19 cellular contexts compared by ENCODE assay signal in genomic region chr2:240518981-240519380, GRCh38. TPM values are rescaled to one million over a fixed set of nuclear protein-coding genes. Genes with fewer than 3 reads are reported as not detected.
DNase-seq lines count a peak whose midpoint lies in the region; ATAC-seq, FAIRE-seq and TF ChIP-seq lines count a peak whose summit lies in the region.
"Had no signal": no experiment of that assay in that cellular context is flagged by ENCODE, and none has a peak within 500 bp of the region (broad histone marks: within the 10 kb centered on the region; RNA-seq: fewer than 3 reads in every experiment).

No MANE protein-coding gene starts in this region.

- FAIRE-seq in astrocyte (lab: Jason Lieb, UNC), result no peak
- FAIRE-seq: GM12878 had no signal

- 84 to 91% methylated on average over 5 of the region's 5 CpGs for WGBS in upper lobe of left lung, 2 donors
- WGBS in body of pancreas, 2 donors, result 86 to 90% methylated on average over 5 of the region's 5 CpGs

- ATAC-seq in GM23338 (no peak), left lobe of liver (no peak), upper lobe of left lung (ENCODE audit: low FRiP score in 2 of 2) (no peak), HG03442 (IDR thresholded peaks at IDR 0.05; ENCODE audit: unreplicated experiment) (no peak), body of pancreas (no peak)
- ATAC-seq: GM12878, Right ventricle myocardium inferior had no signal

- H3K9ac ChIP-seq in astrocyte (ENCODE audit: low read length), result no peak overlapping the region
- H3K9ac ChIP-seq: KMS-11 had no signal

- no peak for TF ChIP-seq EP300 in upper lobe of left lung (IDR thresholded peaks at IDR 0.05)

- H3K27ac ChIP-seq in GM23338 (ENCODE audit: low read depth), result no peak overlapping the region
- no peak overlapping the region for H3K27ac ChIP-seq in astrocyte (ENCODE audit: low read depth, low read length)
- H3K27ac ChIP-seq in upper lobe of left lung, result no peak overlapping the region
- no peak overlapping the region for H3K27ac ChIP-seq in body of pancreas
- H3K27ac ChIP-seq: KMS-11 had no signal

- H3K27me3 ChIP-seq in GM23338 (ENCODE audit: insufficient read depth) (peaks cover 17% of the 10 kb centered on the region), astrocyte (ENCODE audit: insufficient read depth, low read length) (peaks cover 11% of the 10 kb centered on the region), upper lobe of left lung (no peaks in the 10 kb centered on the region), body of pancreas (no peaks in the 10 kb centered on the region)

- TF ChIP-seq POLR2A in upper lobe of left lung (IDR thresholded peaks at IDR 0.05) (no peak), body of pancreas (IDR thresholded peaks at IDR 0.05) (no peak)

- H3K36me3 ChIP-seq in GM23338 (ENCODE audit: insufficient read depth) (no peaks in the 10 kb centered on the region), astrocyte (ENCODE audit: insufficient read depth, low read length) (no peaks in the 10 kb centered on the region), upper lobe of left lung (peaks cover 0 to 16% (median 9%) of the 10 kb centered on the region in 4 donors), body of pancreas (replicated peaks in 1 of 2; ENCODE audit: insufficient read depth in 1 of 2, low read depth in 2 of 2) (no peaks in the 10 kb centered on the region)

- no peak for TF ChIP-seq CTCF in GM23338 (conservative IDR thresholded peaks at IDR 0.05; ENCODE audit: low read depth in 2 of 2)
- TF ChIP-seq CTCF in astrocyte (IDR thresholded peaks at IDR 0.05; ENCODE audit: insufficient read depth, low read depth, low read length), result no peak
- no peak for TF ChIP-seq CTCF in upper lobe of left lung (IDR thresholded peaks at IDR 0.05)
- TF ChIP-seq CTCF in body of pancreas (IDR thresholded peaks at IDR 0.05), result no peak

- no peak overlapping the region for H2AFZ ChIP-seq in GM23338
- H2AFZ ChIP-seq in astrocyte (ENCODE audit: low read depth, low read length), result no peak overlapping the region

- H3K9me3 Mint-ChIP-seq in GM23338 (peaks cover 19% of the 10 kb centered on the region), astrocyte (ENCODE audit: unreplicated experiment) (peaks cover 21% of the 10 kb centered on the region)

- H3K4me1 Mint-ChIP-seq in GM23338 (peaks cover 19% of the 10 kb centered on the region), astrocyte (ENCODE audit: low read depth, unreplicated experiment) (no peaks in the 10 kb centered on the region)

- H3K36me3 Mint-ChIP-seq in GM23338 (ENCODE audit: low read depth), result peaks cover 20% of the 10 kb centered on the region
- peaks cover 29% of the 10 kb centered on the region for H3K36me3 Mint-ChIP-seq in astrocyte (ENCODE audit: low read depth, unreplicated experiment)

- H3K4me2 ChIP-seq in GM23338 (no peak overlapping the region), astrocyte (ENCODE audit: low read length) (peak overlapping the region; percentile 76)
- H3K4me2 ChIP-seq: KMS-11 had no signal

- no peaks in the 10 kb centered on the region for H4K20me1 ChIP-seq in GM23338 (replicated peaks; ENCODE audit: insufficient read depth)
- peaks cover 3% of the 10 kb centered on the region for H4K20me1 ChIP-seq in astrocyte (ENCODE audit: insufficient read depth, low read length)

- intact Hi-C loops in posterior vena cava (cut with DNase I), result loop anchor here in 1 of 2 donors (10.0 kb wide), 1 partner anchor 186 kb away; no protein-coding TSS in a partner anchor
- intact Hi-C loops in body of pancreas (cut with DNase I), result no loop called here

- H3K4me3 ChIP-seq in GM23338 (no peak overlapping the region), astrocyte (ENCODE audit: insufficient read depth, low read depth, low read length) (no peak overlapping the region), upper lobe of left lung (no peak overlapping the region), body of pancreas (no peak overlapping the region)
- H3K4me3 ChIP-seq: GM12878 had no signal

- H3K79me2 ChIP-seq in GM23338 (replicated peaks; ENCODE audit: insufficient read depth), result no peaks in the 10 kb centered on the region
- no peaks in the 10 kb centered on the region for H3K79me2 ChIP-seq in astrocyte (ENCODE audit: insufficient read depth, low read length)

- peak overlapping the region; percentile 72; the same call in 1 of the 3 replicates for H3K4me3 Mint-ChIP-seq in GM23338
- no peak overlapping the region for H3K4me3 Mint-ChIP-seq in astrocyte (ENCODE audit: unreplicated experiment)
- H3K4me3 Mint-ChIP-seq: CD4-positive, CD25-positive, alpha-beta regulatory T cell had no signal

- no peaks in the 10 kb centered on the region for H3K9me2 ChIP-seq in GM23338 (ENCODE audit: insufficient read depth)

- H3K27me3 Mint-ChIP-seq in GM23338 (ENCODE audit: insufficient read depth, low read depth, poor library complexity) (peaks cover 27% of the 10 kb centered on the region), astrocyte (ENCODE audit: low read depth, unreplicated experiment) (peaks cover 34% of the 10 kb centered on the region)
- H3K27me3 Mint-ChIP-seq: CD4-positive, CD25-positive, alpha-beta regulatory T cell had no signal

- no peak for DNase-seq in GM23338 (ENCODE audit: low spot score)
- no peak for DNase-seq in astrocyte (ENCODE audit: low read depth)
- DNase-seq in left lobe of liver (ENCODE audit: low spot score), result peak; percentile 3
- peak; percentile 17 for DNase-seq in posterior vena cava (ENCODE audit: low spot score)
- DNase-seq in HK-2 (ENCODE audit: unreplicated experiment), result no peak
- DNase-seq in upper lobe of left lung, result no peak
- DNase-seq in body of pancreas, result no peak
- DNase-seq: CD4-positive, CD25-positive, alpha-beta regulatory T cell; DMS79 treated with DMSO at 0.1 percent for 48 hours; NCI-H1092 treated with DMSO at 0.1 percent for 48 hours; NCI-H1436 treated with DMSO at 0.1 percent for 48 hours; NCI-H2029; NCI-H345; NCI-H524 treated with DMSO at 0.1 percent for 48 hours; OCI-M1 had no signal

- H3K4me1 ChIP-seq in GM23338 (ENCODE audit: insufficient read depth), result peaks cover 7% of the 10 kb centered on the region
- H3K4me1 ChIP-seq in astrocyte (ENCODE audit: insufficient read depth, low read length), result peaks cover 7% of the 10 kb centered on the region
- peaks cover 2 to 13% (median 6%) of the 10 kb centered on the region in 4 donors for H3K4me1 ChIP-seq in upper lobe of left lung
- H3K4me1 ChIP-seq in body of pancreas, result no peaks in the 10 kb centered on the region

- no peaks in the 10 kb centered on the region for H3F3A ChIP-seq in GM23338 (replicated peaks; ENCODE audit: low read depth)

- no peak overlapping the region for H3K27ac Mint-ChIP-seq in GM23338
- H3K27ac Mint-ChIP-seq in astrocyte (ENCODE audit: unreplicated experiment), result no peak overlapping the region

- H3K9me3 ChIP-seq in astrocyte (ENCODE audit: insufficient read depth, low read depth, low read length) (peaks cover 9% of the 10 kb centered on the region), upper lobe of left lung (no peaks in the 10 kb centered on the region), body of pancreas (no peaks in the 10 kb centered on the region)

TF ChIP-seq in GM23338, 12 proteins besides CTCF, POLR2A, EP300 and RAD21 (continues in another document):
- no peak for TF ChIP-seq ETS1 (IDR thresholded peaks at IDR 0.05)

RNA-seq across cellular contexts. Expression of gene ANKMY1, which starts 38.8 kb away (rescaled TPM):
- 8.9 and 9.0 TPM in 2 replicates for total RNA-seq in GM23338 (2014; rRNA removed; shearing (Covaris generic))
- 2.3 TPM in 2 replicates for polyA plus RNA-seq in GM23338 (2016; fragmentation: Nextera tagmentation; extraction: Ambion mirVana)
- total RNA-seq in astrocyte (6.9 and 7.2 TPM in 2 replicates), left lobe of liver (13.1 TPM), posterior vena cava (10 to 100 TPM in 1 of 2 donors, 1 to 10 TPM in 1; 7.1 to 12.9 TPM), upper lobe of left lung (10 to 100 TPM; 23.7 to 97.4 (median 26.9) TPM), body of pancreas (10 to 100 TPM; 17.9 to 26.0 TPM)

RNA-seq across cellular contexts. Expression of gene DUSP28, which starts 41.2 kb away (rescaled TPM):
- total RNA-seq in GM23338 (2014; rRNA removed; shearing (Covaris generic)), result 1.0 and 2.7 TPM in 2 replicates
- 4.3 and 4.8 TPM in 2 replicates for polyA plus RNA-seq in GM23338 (2016; fragmentation: Nextera tagmentation; extraction: Ambion mirVana)
- 3.2 and 4.1 TPM in 2 replicates for total RNA-seq in astrocyte
- total RNA-seq in left lobe of liver, result 2.0 TPM
- total RNA-seq in posterior vena cava, result 1 to 10 TPM; 2.0 to 2.3 TPM
- total RNA-seq in upper lobe of left lung, result 10 to 100 TPM in 1 of 6 donors, 1 to 10 TPM in 5; 3.2 to 30.4 (median 5.7) TPM
- total RNA-seq in body of pancreas, result 1 to 10 TPM; 4.7 to 6.6 TPM

RNA-seq across cellular contexts. Expression of gene RNPEPL1, which starts 49.3 kb away (rescaled TPM):
- 21.0 and 28.4 TPM in 2 replicates for total RNA-seq in GM23338 (2014; rRNA removed; shearing (Covaris generic))
- polyA plus RNA-seq in GM23338 (2016; fragmentation: Nextera tagmentation; extraction: Ambion mirVana), result 5.5 and 6.0 TPM in 2 replicates
- 22.7 and 25.2 TPM in 2 replicates for total RNA-seq in astrocyte
- 40.6 TPM for total RNA-seq in left lobe of liver
- total RNA-seq in posterior vena cava, result 10 to 100 TPM; 47.1 to 49.3 TPM
- 100 to 1,000 TPM in 5 of 6 donors, 10 to 100 TPM in 1; 71.0 to 264 (median 123) TPM for total RNA-seq in upper lobe of left lung
- 100 to 1,000 TPM in 1 of 2 donors, 10 to 100 TPM in 1; 63.3 to 162 TPM for total RNA-seq in body of pancreas

Comparison
In these comparisons a context has a peak if more than half of its experiments do, and no peak if none do; other contexts are left out.
1. DNase-seq: peak in left lobe of liver (single experiment) and posterior vena cava (single experiment); none in GM23338 (single experiment), astrocyte (single experiment), HK-2 (single experiment), upper lobe of left lung (0 of 2) and body of pancreas (0 of 4).